Comparison of ENCODE assay signal across 24 cellular contexts in genomic region chr22:48952256-48953102, GRCh38.
DNase-seq lines count a peak whose midpoint lies in the region; ATAC-seq and TF ChIP-seq lines count a peak whose summit lies in the region.
"Had no signal": no experiment of that assay in that cellular context is flagged by ENCODE, and none has a peak within 500 bp of the region (broad histone marks: within the 10 kb centered on the region; RNA-seq: fewer than 3 reads in every experiment).

No MANE protein-coding gene starts in this region.

- H3K4me1 ChIP-seq in colonic mucosa: no peaks in the 10 kb centered on the region
- no peaks in the 10 kb centered on the region for H3K4me1 ChIP-seq in ovary (ENCODE audit: insufficient read depth)
- H3K4me1 ChIP-seq: heart left ventricle had no signal

- H3K27me3 Mint-ChIP-seq in neural crest cell (ENCODE audit: low read depth) (no peaks in the 10 kb centered on the region), type B pancreatic cell (peaks cover 11% of the 10 kb centered on the region)

- no peak overlapping the region for H3K27ac ChIP-seq in colonic mucosa
- no peak overlapping the region for H3K27ac ChIP-seq in ovary
- H3K27ac ChIP-seq: epithelial cell of prostate, heart left ventricle, skin epidermis had no signal

- H3K27ac Mint-ChIP-seq in neural crest cell (ENCODE audit: unreplicated experiment) (peak overlapping the region; percentile 12), type B pancreatic cell (no peak overlapping the region)
- H3K27ac Mint-ChIP-seq: activated naive CD8-positive, alpha-beta T cell; CD4-positive, alpha-beta memory T cell; nephron progenitor cell; stimulated activated memory B cell treated with anti-CD40 and anti-IgM and Interleukin-4, amounts not matched to agents 10 μg/mL and 1 μg/mL and 100 μg/mL, for 72 hours; T-helper 17 cell had no signal

- TF ChIP-seq POLR2A in ovary (IDR thresholded peaks at IDR 0.05): no peak

- H3K36me3 ChIP-seq in colonic mucosa: no peaks in the 10 kb centered on the region
- H3K36me3 ChIP-seq in ovary: no peaks in the 10 kb centered on the region
- H3K36me3 ChIP-seq: heart left ventricle had no signal

- no peaks in the 10 kb centered on the region for H3K27me3 ChIP-seq in colonic mucosa
- no peaks in the 10 kb centered on the region for H3K27me3 ChIP-seq in ovary

- no peak for TF ChIP-seq EP300 in ovary (IDR thresholded peaks at IDR 0.05)

- H3K4me1 Mint-ChIP-seq in neural crest cell (no peaks in the 10 kb centered on the region), type B pancreatic cell (ENCODE audit: unreplicated experiment) (no peaks in the 10 kb centered on the region)

- H3K9me3 ChIP-seq in colonic mucosa: no peaks in the 10 kb centered on the region
- no peaks in the 10 kb centered on the region for H3K9me3 ChIP-seq in ovary
- H3K9me3 ChIP-seq: heart left ventricle, SK-N-SH had no signal

- H3K36me3 Mint-ChIP-seq in neural crest cell (ENCODE audit: low read depth) (no peaks in the 10 kb centered on the region), type B pancreatic cell (no peaks in the 10 kb centered on the region)
- H3K36me3 Mint-ChIP-seq: activated naive CD8-positive, alpha-beta T cell; CD4-positive, alpha-beta memory T cell had no signal

- peak; percentile 37 for DNase-seq in activated CD8-positive, alpha-beta memory T cell treated with anti-CD3 and anti-CD28 coated beads for 24 hours
- DNase-seq in activated CD8-positive, alpha-beta memory T cell treated with anti-CD3 and anti-CD28 coated beads, Interleukin-2, amount 50 U/mL, for 4 hours: no peak
- DNase-seq in colonic mucosa (peak; percentile 2), neural crest cell (ENCODE audit: low read depth, low spot score) (no peak), type B pancreatic cell (ENCODE audit: extremely low spot score, unreplicated experiment) (peak; percentile 58), 8988T (no peak), ovary (no peak)
- DNase-seq: activated CD4-positive, alpha-beta T cell treated with anti-CD3 and anti-CD28 coated beads for 1 hour; AML-193; CD4-positive, alpha-beta memory T cell; DMS 273 treated with DMSO at 0.1 percent for 48 hours; heart left ventricle; midbrain; NCI-H1105; NCI-H2029 treated with DMSO at 0.1 percent for 48 hours; NCI-H446; nephron progenitor cell; SK-N-SH; T-helper 17 cell had no signal

- H3K9me3 Mint-ChIP-seq in neural crest cell (peaks cover 3% of the 10 kb centered on the region), type B pancreatic cell (no peaks in the 10 kb centered on the region)
- H3K9me3 Mint-ChIP-seq: nephron progenitor cell had no signal

- ATAC-seq in HG03196 (IDR thresholded peaks at IDR 0.05; ENCODE audit: unreplicated experiment): no peak
- ATAC-seq: heart left ventricle; stimulated activated memory B cell treated with anti-CD40 and anti-IgM and Interleukin-4, amounts not matched to agents 10 μg/mL and 1 μg/mL and 100 μg/mL, for 72 hours; T-helper 17 cell had no signal

- no peak overlapping the region for H3K4me3 Mint-ChIP-seq in neural crest cell
- no peak overlapping the region for H3K4me3 Mint-ChIP-seq in type B pancreatic cell
- H3K4me3 Mint-ChIP-seq: activated naive CD8-positive, alpha-beta T cell; CD4-positive, alpha-beta memory T cell; nephron progenitor cell; stimulated activated memory B cell treated with anti-CD40 and anti-IgM and Interleukin-4, amounts not matched to agents 10 μg/mL and 1 μg/mL and 100 μg/mL, for 72 hours; T-helper 17 cell had no signal

- H3K4me3 ChIP-seq in colonic mucosa (no peak overlapping the region), ovary (no peak overlapping the region)
- H3K4me3 ChIP-seq: heart left ventricle, skin epidermis had no signal

- intact Hi-C loops in colonic mucosa (cut with DNase I) (no loop called here), ovary (cut with DNase I) (no loop called here)

- TF ChIP-seq CTCF in colonic mucosa (IDR thresholded peaks at IDR 0.05) (no peak), neural crest cell (conservative IDR thresholded peaks at IDR 0.05) (no peak), type B pancreatic cell (conservative IDR thresholded peaks at IDR 0.05) (no peak), ovary (IDR thresholded peaks at IDR 0.05) (no peak)

- no peak overlapping the region for H3K9ac ChIP-seq in colonic mucosa (ENCODE audit: low read depth in 2 of 2, low read length in 2 of 2)
- H3K9ac ChIP-seq: SK-N-SH had no signal

- 67 to 70% (median 68%) methylated on average over 19 of the region's 19 CpGs for WGBS in ovary, 3 donors

Comparison
In these comparisons a context has a peak if more than half of its experiments do, and no peak if none do; other contexts are left out.
1. DNase-seq: peak in activated CD8-positive, alpha-beta memory T cell treated with anti-CD3 and anti-CD28 coated beads for 24 hours (single experiment), colonic mucosa (single experiment) and type B pancreatic cell (single experiment); none in activated CD8-positive, alpha-beta memory T cell treated with anti-CD3 and anti-CD28 coated beads, Interleukin-2, amount 50 U/mL, for 4 hours (single experiment), neural crest cell (single experiment), 8988T (single experiment) and ovary (0 of 5).